ENCODE assay signal across 8 cellular contexts in the genomic region with DNA sequence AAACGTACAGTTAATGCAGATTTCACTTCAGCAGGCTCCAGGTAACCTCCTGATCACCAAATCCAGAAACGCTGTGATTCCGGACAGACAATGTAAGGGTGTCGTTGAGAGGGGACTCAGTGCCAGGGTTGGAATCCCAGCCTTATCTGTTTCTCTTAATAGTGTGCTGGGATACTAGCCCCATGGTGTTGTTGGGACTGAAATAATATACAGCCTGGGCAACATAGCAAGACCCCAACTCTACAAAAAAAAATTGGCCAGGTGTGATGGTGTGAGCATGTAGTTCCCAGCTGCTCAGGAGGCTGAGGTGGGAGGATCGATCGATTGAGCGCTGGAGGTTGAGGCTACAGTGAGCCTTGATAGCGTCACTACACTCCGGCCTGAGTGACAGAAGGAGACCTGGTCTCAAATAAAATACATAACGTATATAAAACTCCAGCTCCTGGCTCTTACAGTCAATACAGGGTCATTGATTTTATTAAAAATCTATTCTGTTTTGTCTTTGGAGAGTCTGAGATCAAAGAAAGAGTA.
DNase-seq lines count a peak whose midpoint lies in the region; ATAC-seq and TF ChIP-seq lines count a peak whose summit lies in the region.

No MANE protein-coding gene starts in this region.

- DNase-seq in GM06990 (ENCODE audit: extremely low read depth, insufficient read length) (no peak), SK-N-MC (ENCODE audit: low read depth, low spot score) (no peak), fibroblast of pulmonary artery (ENCODE audit: low read depth) (no peak), middle frontal gyrus (ENCODE audit: extremely low spot score, low spot score) (no peak), D341Med (ENCODE audit: low spot score) (no peak)

- TF ChIP-seq CTCF in GM06990 (IDR thresholded peaks at IDR 0.05; ENCODE audit: insufficient read depth, low read length, poor library complexity, severe bottlenecking) (no peak), fibroblast of pulmonary artery (IDR thresholded peaks at IDR 0.05; ENCODE audit: low read length, missing control alignments) (no peak)

- H3K4me1 ChIP-seq in rectal smooth muscle tissue (ENCODE audit: control insufficient read depth, insufficient read depth, low read length): no peaks in the 10 kb centered on the region

- no peaks in the 10 kb centered on the region for H3K9me3 ChIP-seq in SK-N-MC (ENCODE audit: low read depth, low read length)

- H3K4me3 ChIP-seq in GM06990 (replicated peaks; ENCODE audit: low read depth, low read length): peak overlapping the region; percentile 95
- H3K4me3 ChIP-seq in SK-N-MC: peak overlapping the region; percentile 86
- peak overlapping the region; percentile 82 for H3K4me3 ChIP-seq in fibroblast of pulmonary artery (replicated peaks; ENCODE audit: low read depth, low read length)
- H3K4me3 ChIP-seq in rectal smooth muscle tissue (ENCODE audit: low read length): peak overlapping the region; percentile 81

- H3K36me3 ChIP-seq in GM06990 (ENCODE audit: control insufficient read depth, insufficient read depth, low read length): peaks cover 11% of the 10 kb centered on the region
- H3K36me3 ChIP-seq in SK-N-MC (ENCODE audit: insufficient read depth, low read length): peaks cover 35% of the 10 kb centered on the region
- peaks cover 13% of the 10 kb centered on the region for H3K36me3 ChIP-seq in rectal smooth muscle tissue (ENCODE audit: control insufficient read depth, insufficient read depth, low read length)

- ATAC-seq in activated CD4-positive, CD25-positive, alpha-beta regulatory T cell treated with anti-CD3 and anti-CD28 coated beads, Interleukin-2, amount 50 U/mL, for 24 hours: no peak
- ATAC-seq in GM18907 (IDR thresholded peaks at IDR 0.05; ENCODE audit: unreplicated experiment): no peak

- H3K27ac ChIP-seq in SK-N-MC (no peak overlapping the region), rectal smooth muscle tissue (ENCODE audit: low read depth, low read length) (peak overlapping the region; percentile 89)

- H3K27me3 ChIP-seq in GM06990 (replicated peaks; ENCODE audit: control insufficient read depth, insufficient read depth, low read length): no peaks in the 10 kb centered on the region
- H3K27me3 ChIP-seq in rectal smooth muscle tissue (ENCODE audit: control insufficient read depth, insufficient read depth, low read length): no peaks in the 10 kb centered on the region

- H3K9ac ChIP-seq in SK-N-MC (ENCODE audit: insufficient read length): peak overlapping the region; percentile 96
- H3K9ac ChIP-seq in rectal smooth muscle tissue (ENCODE audit: low read length): peak overlapping the region; percentile 80
